8 cellular contexts compared by ENCODE assay signal in genomic region chr3:81446806-81447205, GRCh38.
"Had no signal": no experiment of that assay in that cellular context is flagged by ENCODE, and none has a peak within 500 bp of the region (broad histone marks: within the 10 kb centered on the region; RNA-seq: fewer than 3 reads in every experiment).

No MANE protein-coding gene starts in this region.

- ATAC-seq: GM23338 had no signal

- H3K9me3 Mint-ChIP-seq: GM23338, IgD-negative memory B cell had no signal

- H3K27me3 Mint-ChIP-seq: IgD-negative memory B cell had no signal

- FAIRE-seq: H1, H54, HTR-8/SVneo had no signal

- H3K4me3 ChIP-seq: GM23338 had no signal

- H3K27ac Mint-ChIP-seq: GM23338, H9, IgD-negative memory B cell had no signal

- H3K4me3 Mint-ChIP-seq: GM23338, H9, IgD-negative memory B cell had no signal

- H3K4me1 Mint-ChIP-seq: GM23338, H9, IgD-negative memory B cell had no signal

- H3K36me3 Mint-ChIP-seq: IgD-negative memory B cell had no signal

- DNase-seq: H9, HCEC 1CT, KBM-7 had no signal
